24 cellular contexts compared by ENCODE assay signal in the genomic region with DNA sequence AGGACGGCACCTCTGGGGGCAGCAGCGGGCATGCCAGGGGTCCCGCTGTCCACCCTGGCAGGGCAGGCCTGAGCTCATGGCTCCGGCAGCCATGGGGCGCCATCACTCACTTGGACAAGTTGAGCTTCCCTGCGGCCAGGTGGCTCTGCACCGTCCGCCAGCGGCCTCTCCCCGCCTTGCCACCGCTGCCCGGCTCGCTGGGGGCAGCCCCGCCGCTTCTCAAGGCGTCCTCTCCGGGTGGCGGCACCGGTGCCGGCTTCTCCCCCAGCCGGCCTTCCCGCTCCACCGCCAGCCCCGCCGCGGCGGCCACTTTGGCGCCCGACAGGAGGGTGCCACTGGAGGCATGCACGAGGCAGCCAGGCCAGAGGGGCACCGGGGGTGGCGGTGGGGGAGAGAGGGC. TPM values are rescaled to one million over a fixed set of nuclear protein-coding genes. Genes with fewer than 3 reads are reported as not detected.
"Had no signal": no experiment of that assay in that cellular context is flagged by ENCODE, and none has a peak within 500 bp of the region (broad histone marks: within the 10 kb centered on the region; RNA-seq: fewer than 3 reads in every experiment).

No MANE protein-coding gene starts in this region.

- H3K4me3 Mint-ChIP-seq: dendritic cell treated with granulocyte-macrophage colony-stimulating factor and Interleukin-4, amounts not matched to agents 40 ng/mL and 50 ng/mL, for 4 days; effector memory CD8-positive, alpha-beta T cell; endodermal cell had no signal

- ATAC-seq: effector memory CD8-positive, alpha-beta T cell; esophagus mucosa; gastrocnemius medialis; heart right ventricle; left cardiac atrium; left lung; left ventricle myocardium superior; lower lobe of right lung had no signal

- H3K27ac ChIP-seq: colonic mucosa, epithelial cell of prostate, esophagus squamous epithelium, gastrocnemius medialis, heart right ventricle, left lung, lower lobe of right lung had no signal

- DNase-seq: colonic mucosa; cortex of kidney; effector CD8-positive, alpha-beta T cell; effector memory CD8-positive, alpha-beta T cell; esophagus squamous epithelium; foreskin melanocyte; gastrocnemius medialis; glutamatergic neuron; head of caudate nucleus; heart right ventricle; hippocampal formation; left cardiac atrium; left ventricle myocardium superior; lower lobe of right lung; mesenchymal stem cell; mucosa of descending colon had no signal

- H3K27ac Mint-ChIP-seq: dendritic cell treated with granulocyte-macrophage colony-stimulating factor and Interleukin-4, amounts not matched to agents 40 ng/mL and 50 ng/mL, for 4 days; effector memory CD8-positive, alpha-beta T cell; endodermal cell; mesothelial cell of epicardium had no signal

- H3K27me3 ChIP-seq: colonic mucosa, heart right ventricle had no signal

- H3K9me3 ChIP-seq: colonic mucosa, esophagus squamous epithelium, gastrocnemius medialis, heart right ventricle, left lung, lower lobe of right lung, mucosa of descending colon had no signal

- H3K4me3 ChIP-seq: colonic mucosa, esophagus squamous epithelium, gastrocnemius medialis, heart right ventricle, left lung, lower lobe of right lung, mucosa of descending colon had no signal

- H3K36me3 ChIP-seq: colonic mucosa, esophagus squamous epithelium, gastrocnemius medialis, heart right ventricle, left lung, lower lobe of right lung had no signal

- H3K9me3 Mint-ChIP-seq: dendritic cell treated with granulocyte-macrophage colony-stimulating factor and Interleukin-4, amounts not matched to agents 40 ng/mL and 50 ng/mL, for 4 days; effector memory CD8-positive, alpha-beta T cell; endodermal cell; mesothelial cell of epicardium had no signal

- H3K4me1 ChIP-seq: colonic mucosa, esophagus squamous epithelium, left lung, lower lobe of right lung had no signal

- H3K36me3 Mint-ChIP-seq: mesothelial cell of epicardium had no signal

RNA-seq across cellular contexts. Expression of gene LRRC10B, which starts 37.4 kb away (rescaled TPM):
- total RNA-seq: lung microvascular endothelial cell, myocyte had no signal
